8 cellular contexts compared by ENCODE assay signal in the genomic region with DNA sequence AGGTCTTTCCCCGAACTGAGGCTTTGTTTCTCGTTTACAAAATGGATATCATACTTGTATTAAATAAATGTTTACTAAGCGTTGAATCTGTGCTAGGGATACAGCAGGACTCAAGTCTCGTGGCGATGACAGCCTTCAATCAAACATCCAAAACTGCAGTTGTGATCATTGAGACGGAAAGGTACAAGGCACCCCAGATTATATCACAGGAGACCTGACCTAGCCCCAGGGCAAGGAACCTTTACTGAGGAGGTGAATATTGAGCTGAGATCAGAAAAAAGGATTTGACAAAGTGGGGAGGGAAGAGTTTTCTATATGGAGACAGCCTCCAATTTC. TPM values are rescaled to one million over a fixed set of nuclear protein-coding genes. Genes with fewer than 3 reads are reported as not detected.
A peak's percentile ranks its signal among the peaks of the same experiment; 100 is the strongest.
DNase-seq lines count a peak whose midpoint lies in the region; ATAC-seq and TF ChIP-seq lines count a peak whose summit lies in the region.

No MANE protein-coding gene starts in this region.

- no peak for DNase-seq in foreskin fibroblast
- DNase-seq in sciatic nerve (ENCODE audit: low spot score), result no peak
- DNase-seq in COLO668 (lab: John Stamatoyannopoulos, UW; ENCODE audit: unreplicated experiment), result no peak
- no peak for DNase-seq in NOMO-1 (lab: John Stamatoyannopoulos, UW; ENCODE audit: unreplicated experiment in 2 of 2)

- intact Hi-C loops in sciatic nerve (cut with DNase I), result no loop called here

- peak overlapping the region; percentile 74 to 91 for H3K4me3 ChIP-seq in foreskin fibroblast (ENCODE audit: low read depth in 1 of 2, low read length in 2 of 2)

- no peak for TF ChIP-seq CTCF in foreskin fibroblast (IDR thresholded peaks at IDR 0.05; ENCODE audit: low read depth, low read length)

- ATAC-seq in GM18498 (IDR thresholded peaks at IDR 0.05; ENCODE audit: unreplicated experiment) (peak; percentile 5), SK-N-SH treated with all-trans-retinoic acid at 6 μM for 48 hours (peak; percentile 14; the same call in 2 of the 3 replicates), sciatic nerve (peak; percentile 16), HG02970 (IDR thresholded peaks at IDR 0.05; ENCODE audit: low FRiP score, unreplicated experiment) (no peak), GM21526 (IDR thresholded peaks at IDR 0.05; ENCODE audit: low FRiP score, unreplicated experiment) (no peak)

TF ChIP-seq in SK-N-SH treated with all-trans-retinoic acid at 6 μM for 48 hours, 23 proteins besides CTCF, POLR2A, EP300 and RAD21:
- no peak for TF ChIP-seq GLIS3 (CRISPR knock-in tag; IDR thresholded peaks at IDR 0.05)
- TF ChIP-seq SNAI2 (CRISPR knock-in tag; IDR thresholded peaks at IDR 0.05), result no peak
- TF ChIP-seq, protein P1, sequence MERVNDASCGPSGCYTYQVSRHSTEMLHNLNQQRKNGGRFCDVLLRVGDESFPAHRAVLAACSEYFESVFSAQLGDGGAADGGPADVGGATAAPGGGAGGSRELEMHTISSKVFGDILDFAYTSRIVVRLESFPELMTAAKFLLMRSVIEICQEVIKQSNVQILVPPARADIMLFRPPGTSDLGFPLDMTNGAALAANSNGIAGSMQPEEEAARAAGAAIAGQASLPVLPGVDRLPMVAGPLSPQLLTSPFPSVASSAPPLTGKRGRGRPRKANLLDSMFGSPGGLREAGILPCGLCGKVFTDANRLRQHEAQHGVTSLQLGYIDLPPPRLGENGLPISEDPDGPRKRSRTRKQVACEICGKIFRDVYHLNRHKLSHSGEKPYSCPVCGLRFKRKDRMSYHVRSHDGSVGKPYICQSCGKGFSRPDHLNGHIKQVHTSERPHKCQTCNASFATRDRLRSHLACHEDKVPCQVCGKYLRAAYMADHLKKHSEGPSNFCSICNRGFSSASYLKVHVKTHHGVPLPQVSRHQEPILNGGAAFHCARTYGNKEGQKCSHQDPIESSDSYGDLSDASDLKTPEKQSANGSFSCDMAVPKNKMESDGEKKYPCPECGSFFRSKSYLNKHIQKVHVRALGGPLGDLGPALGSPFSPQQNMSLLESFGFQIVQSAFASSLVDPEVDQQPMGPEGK (CRISPR knock-in tag; IDR thresholded peaks at IDR 0.05; ENCODE audit: borderline replicate concordance), result no peak
- no peak for TF ChIP-seq TOX (CRISPR knock-in tag; IDR thresholded peaks at IDR 0.05; ENCODE audit: borderline replicate concordance)
- TF ChIP-seq ARNTL (CRISPR knock-in tag; IDR thresholded peaks at IDR 0.05; ENCODE audit: borderline replicate concordance, low read depth), result no peak
- no peak for TF ChIP-seq CSDC2 (CRISPR knock-in tag; IDR thresholded peaks at IDR 0.05)
- no peak for TF ChIP-seq ZNF565 (CRISPR knock-in tag; conservative IDR thresholded peaks at IDR 0.05; ENCODE audit: low read depth)
- TF ChIP-seq ZC3H10 (CRISPR knock-in tag; IDR thresholded peaks at IDR 0.05), result no peak
- TF ChIP-seq, protein P2, sequence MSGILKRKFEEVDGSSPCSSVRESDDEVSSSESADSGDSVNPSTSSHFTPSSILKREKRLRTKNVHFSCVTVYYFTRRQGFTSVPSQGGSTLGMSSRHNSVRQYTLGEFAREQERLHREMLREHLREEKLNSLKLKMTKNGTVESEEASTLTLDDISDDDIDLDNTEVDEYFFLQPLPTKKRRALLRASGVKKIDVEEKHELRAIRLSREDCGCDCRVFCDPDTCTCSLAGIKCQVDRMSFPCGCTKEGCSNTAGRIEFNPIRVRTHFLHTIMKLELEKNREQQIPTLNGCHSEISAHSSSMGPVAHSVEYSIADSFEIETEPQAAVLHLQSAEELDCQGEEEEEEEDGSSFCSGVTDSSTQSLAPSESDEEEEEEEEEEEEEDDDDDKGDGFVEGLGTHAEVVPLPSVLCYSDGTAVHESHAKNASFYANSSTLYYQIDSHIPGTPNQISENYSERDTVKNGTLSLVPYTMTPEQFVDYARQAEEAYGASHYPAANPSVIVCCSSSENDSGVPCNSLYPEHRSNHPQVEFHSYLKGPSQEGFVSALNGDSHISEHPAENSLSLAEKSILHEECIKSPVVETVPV (CRISPR knock-in tag; IDR thresholded peaks at IDR 0.05), result no peak
- no peak for TF ChIP-seq PPARA (CRISPR knock-in tag; IDR thresholded peaks at IDR 0.05; ENCODE audit: borderline replicate concordance)
- no peak for TF ChIP-seq ISL1 (CRISPR knock-in tag; IDR thresholded peaks at IDR 0.05)
- no peak for TF ChIP-seq OSR1 (CRISPR knock-in tag; IDR thresholded peaks at IDR 0.05)
- no peak for TF ChIP-seq ZNF8 (CRISPR knock-in tag; IDR thresholded peaks at IDR 0.05)
- TF ChIP-seq ESRRG (CRISPR knock-in tag; IDR thresholded peaks at IDR 0.05), result no peak
- no peak for TF ChIP-seq ZFP3 (CRISPR knock-in tag; IDR thresholded peaks at IDR 0.05)
- TF ChIP-seq ZFP30 (CRISPR knock-in tag; IDR thresholded peaks at IDR 0.05), result no peak
- no peak for TF ChIP-seq ZNF70 (CRISPR knock-in tag; IDR thresholded peaks at IDR 0.05)
- TF ChIP-seq TCF4 (CRISPR knock-in tag; IDR thresholded peaks at IDR 0.05; ENCODE audit: borderline replicate concordance), result no peak
- TF ChIP-seq, protein P3, sequence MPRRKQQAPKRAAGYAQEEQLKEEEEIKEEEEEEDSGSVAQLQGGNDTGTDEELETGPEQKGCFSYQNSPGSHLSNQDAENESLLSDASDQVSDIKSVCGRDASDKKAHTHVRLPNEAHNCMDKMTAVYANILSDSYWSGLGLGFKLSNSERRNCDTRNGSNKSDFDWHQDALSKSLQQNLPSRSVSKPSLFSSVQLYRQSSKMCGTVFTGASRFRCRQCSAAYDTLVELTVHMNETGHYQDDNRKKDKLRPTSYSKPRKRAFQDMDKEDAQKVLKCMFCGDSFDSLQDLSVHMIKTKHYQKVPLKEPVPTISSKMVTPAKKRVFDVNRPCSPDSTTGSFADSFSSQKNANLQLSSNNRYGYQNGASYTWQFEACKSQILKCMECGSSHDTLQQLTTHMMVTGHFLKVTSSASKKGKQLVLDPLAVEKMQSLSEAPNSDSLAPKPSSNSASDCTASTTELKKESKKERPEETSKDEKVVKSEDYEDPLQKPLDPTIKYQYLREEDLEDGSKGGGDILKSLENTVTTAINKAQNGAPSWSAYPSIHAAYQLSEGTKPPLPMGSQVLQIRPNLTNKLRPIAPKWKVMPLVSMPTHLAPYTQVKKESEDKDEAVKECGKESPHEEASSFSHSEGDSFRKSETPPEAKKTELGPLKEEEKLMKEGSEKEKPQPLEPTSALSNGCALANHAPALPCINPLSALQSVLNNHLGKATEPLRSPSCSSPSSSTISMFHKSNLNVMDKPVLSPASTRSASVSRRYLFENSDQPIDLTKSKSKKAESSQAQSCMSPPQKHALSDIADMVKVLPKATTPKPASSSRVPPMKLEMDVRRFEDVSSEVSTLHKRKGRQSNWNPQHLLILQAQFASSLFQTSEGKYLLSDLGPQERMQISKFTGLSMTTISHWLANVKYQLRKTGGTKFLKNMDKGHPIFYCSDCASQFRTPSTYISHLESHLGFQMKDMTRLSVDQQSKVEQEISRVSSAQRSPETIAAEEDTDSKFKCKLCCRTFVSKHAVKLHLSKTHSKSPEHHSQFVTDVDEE (CRISPR knock-in tag; IDR thresholded peaks at IDR 0.05), result no peak
- no peak for TF ChIP-seq RARB (CRISPR knock-in tag; IDR thresholded peaks at IDR 0.05)

RNA-seq across cellular contexts. Expression of a gene that starts 0.5 kb away (rescaled TPM):
- total RNA-seq in sciatic nerve, result 23.0 TPM

Comparison
In these comparisons a context has a peak if more than half of its experiments do, and no peak if none do; other contexts are left out.
1. ATAC-seq: peak in GM18498 (single experiment), SK-N-SH treated with all-trans-retinoic acid at 6 μM for 48 hours (single experiment) and sciatic nerve (single experiment); none in HG02970 (single experiment) and GM21526 (single experiment).